ENCODE assay signal across 1 cellular context in the genomic region with DNA sequence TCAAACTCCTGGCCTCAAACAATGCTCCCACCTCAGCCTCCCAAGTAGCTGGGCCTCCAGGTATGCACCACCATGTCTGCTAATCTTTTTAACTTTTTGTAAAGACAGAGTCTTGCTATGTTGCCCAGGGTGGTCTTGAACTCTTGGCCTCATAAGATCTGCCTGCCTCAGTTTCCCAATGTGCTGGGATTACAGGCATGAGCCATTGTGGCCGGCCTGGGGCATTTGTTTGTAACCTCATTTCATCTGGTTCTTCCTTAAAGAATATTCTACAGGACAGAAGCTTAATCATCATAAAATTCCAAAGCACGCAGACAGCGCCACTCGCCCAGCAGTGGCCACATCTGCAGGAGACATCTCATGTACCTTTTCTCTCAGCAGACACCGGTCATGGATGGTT.
TF ChIP-seq lines count a peak whose summit lies in the region.

No MANE protein-coding gene starts in this region.

TF ChIP-seq in HCT116, 20 proteins besides CTCF, POLR2A, EP300 and RAD21 (continued from another document):
- TF ChIP-seq SRF (IDR thresholded peaks at IDR 0.05; ENCODE audit: low read depth) (no peak), CBX3 (IDR thresholded peaks at IDR 0.05; ENCODE audit: low read depth) (no peak), EZH2phosphoT487 (IDR thresholded peaks at IDR 0.05; ENCODE audit: borderline replicate concordance) (no peak), ELF1 (IDR thresholded peaks at IDR 0.05; ENCODE audit: borderline replicate concordance, low read depth) (no peak), TCF7L2 (IDR thresholded peaks at IDR 0.05; ENCODE audit: borderline replicate concordance, extremely low read depth, insufficient read depth, insufficient read length) (no peak), ZNF274 (IDR thresholded peaks at IDR 0.05; ENCODE audit: low read depth, low read length) (no peak), FOSL1 (IDR thresholded peaks at IDR 0.05; ENCODE audit: low read depth) (no peak), SP1 (IDR thresholded peaks at IDR 0.05; ENCODE audit: low read depth) (no peak), JUND (IDR thresholded peaks at IDR 0.05) (no peak), CEBPB (IDR thresholded peaks at IDR 0.05; ENCODE audit: low read depth) (no peak), ATF3 (IDR thresholded peaks at IDR 0.05) (no peak), ZFX (IDR thresholded peaks at IDR 0.05) (no peak)
- TF ChIP-seq, protein P1, sequence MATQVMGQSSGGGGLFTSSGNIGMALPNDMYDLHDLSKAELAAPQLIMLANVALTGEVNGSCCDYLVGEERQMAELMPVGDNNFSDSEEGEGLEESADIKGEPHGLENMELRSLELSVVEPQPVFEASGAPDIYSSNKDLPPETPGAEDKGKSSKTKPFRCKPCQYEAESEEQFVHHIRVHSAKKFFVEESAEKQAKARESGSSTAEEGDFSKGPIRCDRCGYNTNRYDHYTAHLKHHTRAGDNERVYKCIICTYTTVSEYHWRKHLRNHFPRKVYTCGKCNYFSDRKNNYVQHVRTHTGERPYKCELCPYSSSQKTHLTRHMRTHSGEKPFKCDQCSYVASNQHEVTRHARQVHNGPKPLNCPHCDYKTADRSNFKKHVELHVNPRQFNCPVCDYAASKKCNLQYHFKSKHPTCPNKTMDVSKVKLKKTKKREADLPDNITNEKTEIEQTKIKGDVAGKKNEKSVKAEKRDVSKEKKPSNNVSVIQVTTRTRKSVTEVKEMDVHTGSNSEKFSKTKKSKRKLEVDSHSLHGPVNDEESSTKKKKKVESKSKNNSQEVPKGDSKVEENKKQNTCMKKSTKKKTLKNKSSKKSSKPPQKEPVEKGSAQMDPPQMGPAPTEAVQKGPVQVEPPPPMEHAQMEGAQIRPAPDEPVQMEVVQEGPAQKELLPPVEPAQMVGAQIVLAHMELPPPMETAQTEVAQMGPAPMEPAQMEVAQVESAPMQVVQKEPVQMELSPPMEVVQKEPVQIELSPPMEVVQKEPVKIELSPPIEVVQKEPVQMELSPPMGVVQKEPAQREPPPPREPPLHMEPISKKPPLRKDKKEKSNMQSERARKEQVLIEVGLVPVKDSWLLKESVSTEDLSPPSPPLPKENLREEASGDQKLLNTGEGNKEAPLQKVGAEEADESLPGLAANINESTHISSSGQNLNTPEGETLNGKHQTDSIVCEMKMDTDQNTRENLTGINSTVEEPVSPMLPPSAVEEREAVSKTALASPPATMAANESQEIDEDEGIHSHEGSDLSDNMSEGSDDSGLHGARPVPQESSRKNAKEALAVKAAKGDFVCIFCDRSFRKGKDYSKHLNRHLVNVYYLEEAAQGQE (IDR thresholded peaks at IDR 0.05; ENCODE audit: low read depth), result no peak
- TF ChIP-seq, protein P2, sequence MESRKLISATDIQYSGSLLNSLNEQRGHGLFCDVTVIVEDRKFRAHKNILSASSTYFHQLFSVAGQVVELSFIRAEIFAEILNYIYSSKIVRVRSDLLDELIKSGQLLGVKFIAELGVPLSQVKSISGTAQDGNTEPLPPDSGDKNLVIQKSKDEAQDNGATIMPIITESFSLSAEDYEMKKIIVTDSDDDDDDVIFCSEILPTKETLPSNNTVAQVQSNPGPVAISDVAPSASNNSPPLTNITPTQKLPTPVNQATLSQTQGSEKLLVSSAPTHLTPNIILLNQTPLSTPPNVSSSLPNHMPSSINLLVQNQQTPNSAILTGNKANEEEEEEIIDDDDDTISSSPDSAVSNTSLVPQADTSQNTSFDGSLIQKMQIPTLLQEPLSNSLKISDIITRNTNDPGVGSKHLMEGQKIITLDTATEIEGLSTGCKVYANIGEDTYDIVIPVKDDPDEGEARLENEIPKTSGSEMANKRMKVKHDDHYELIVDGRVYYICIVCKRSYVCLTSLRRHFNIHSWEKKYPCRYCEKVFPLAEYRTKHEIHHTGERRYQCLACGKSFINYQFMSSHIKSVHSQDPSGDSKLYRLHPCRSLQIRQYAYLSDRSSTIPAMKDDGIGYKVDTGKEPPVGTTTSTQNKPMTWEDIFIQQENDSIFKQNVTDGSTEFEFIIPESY (IDR thresholded peaks at IDR 0.05; ENCODE audit: extremely low read depth, insufficient replicate concordance, low read length), result no peak
